Comparison of ENCODE assay signal across 15 cellular contexts in genomic region chr7:88072715-88073055, GRCh38.
A peak's percentile ranks its signal among the peaks of the same experiment; 100 is the strongest.
DNase-seq lines count a peak whose midpoint lies in the region; ATAC-seq and TF ChIP-seq lines count a peak whose summit lies in the region.
"Had no signal": no experiment of that assay in that cellular context is flagged by ENCODE, and none has a peak within 500 bp of the region (broad histone marks: within the 10 kb centered on the region; RNA-seq: fewer than 3 reads in every experiment).

No MANE protein-coding gene starts in this region.

- H3K9ac ChIP-seq in endodermal cell (ENCODE audit: extremely low read depth, low read length, poor library complexity, severe bottlenecking): no peak overlapping the region

- in situ Hi-C loops in G401 (cut with HindIII; ENCODE audit: low sequenced_read_pairs): no loop called here

- H3K27me3 ChIP-seq in ACC112 (ENCODE audit: insufficient read depth, low read length) (no peaks in the 10 kb centered on the region), GM23338 (ENCODE audit: insufficient read depth) (no peaks in the 10 kb centered on the region), endodermal cell (ENCODE audit: control insufficient read depth, insufficient read depth, low read length, poor library complexity, severe bottlenecking) (peaks cover 10% of the 10 kb centered on the region), SJCRH30 (no peaks in the 10 kb centered on the region)
- H3K27me3 ChIP-seq: hepatocyte had no signal

- no peak overlapping the region for H3K4me3 Mint-ChIP-seq in GM23338
- H3K4me3 Mint-ChIP-seq in endodermal cell: no peak overlapping the region
- H3K4me3 Mint-ChIP-seq: activated CD4-positive, alpha-beta memory T cell treated with anti-CD3 and anti-CD28 coated beads, Interleukin-2, amount 10 ng/mL, durations not matched to agents 7 days and 5 days; CD8-positive, alpha-beta T cell had no signal

- H3K9me3 ChIP-seq in endodermal cell (ENCODE audit: control insufficient read depth, low read length) (no peaks in the 10 kb centered on the region), SJCRH30 (replicated peaks) (no peaks in the 10 kb centered on the region)

- H3K9me3 Mint-ChIP-seq in GM23338 (peaks cover 15% of the 10 kb centered on the region), endodermal cell (peaks cover 13% of the 10 kb centered on the region)
- H3K9me3 Mint-ChIP-seq: activated CD4-positive, alpha-beta memory T cell treated with anti-CD3 and anti-CD28 coated beads, Interleukin-2, amount 10 ng/mL, durations not matched to agents 7 days and 5 days; CD8-positive, alpha-beta T cell had no signal

- H2AFZ ChIP-seq in ACC112 (ENCODE audit: low read length, unreplicated experiment) (peak overlapping the region; percentile 66), GM23338 (no peak overlapping the region)
- H2AFZ ChIP-seq: hepatocyte had no signal

- H3K4me1 Mint-ChIP-seq in GM23338 (peaks cover 13% of the 10 kb centered on the region), endodermal cell (peaks cover 22% of the 10 kb centered on the region)

- peak overlapping the region; percentile 53 for H3K4me3 ChIP-seq in ACC112 (ENCODE audit: low read depth, low read length)
- H3K4me3 ChIP-seq in GM23338: no peak overlapping the region
- no peak overlapping the region for H3K4me3 ChIP-seq in endodermal cell (ENCODE audit: low read length)
- H3K4me3 ChIP-seq in SJCRH30: no peak overlapping the region
- H3K4me3 ChIP-seq: hepatocyte had no signal

- no peaks in the 10 kb centered on the region for H3K36me3 ChIP-seq in ACC112 (ENCODE audit: insufficient read depth, low read length)
- peaks cover 7% of the 10 kb centered on the region for H3K36me3 ChIP-seq in GM23338 (ENCODE audit: insufficient read depth)
- H3K36me3 ChIP-seq in endodermal cell (ENCODE audit: control insufficient read depth, insufficient read depth, low read length): no peaks in the 10 kb centered on the region
- no peaks in the 10 kb centered on the region for H3K36me3 ChIP-seq in SJCRH30

- H3K36me3 Mint-ChIP-seq in GM23338 (ENCODE audit: low read depth): peaks cover 23% of the 10 kb centered on the region
- peaks cover 8% of the 10 kb centered on the region for H3K36me3 Mint-ChIP-seq in endodermal cell (ENCODE audit: low read depth)

- H3K9me2 ChIP-seq in GM23338 (ENCODE audit: insufficient read depth): no peaks in the 10 kb centered on the region; the same call in 1 of the 2 replicates

- H3K27me3 Mint-ChIP-seq in GM23338 (ENCODE audit: insufficient read depth, low read depth, poor library complexity) (peaks cover 2% of the 10 kb centered on the region), endodermal cell (ENCODE audit: insufficient read depth) (no peaks in the 10 kb centered on the region)

- DNase-seq in GM23338 (ENCODE audit: low spot score) (no peak), endodermal cell (no peak), SJCRH30 (no peak), kidney glomerular epithelial cell (lab: John Stamatoyannopoulos, UW) (no peak), G401 (ENCODE audit: low spot score) (no peak)
- DNase-seq: ACHN; activated CD4-positive, alpha-beta memory T cell treated with anti-CD3 and anti-CD28 coated beads, Interleukin-2, amount 10 ng/mL, durations not matched to agents 7 days and 5 days; activated effector memory CD4-positive, alpha-beta T cell treated with anti-CD3 and anti-CD28 coated beads, Interleukin-2, amount 50 U/mL, for 16 hours; CD8-positive, alpha-beta T cell; dermis blood vessel endothelial cell; left cardiac atrium had no signal

- H3K4me2 ChIP-seq in GM23338: no peak overlapping the region
- H3K4me2 ChIP-seq: hepatocyte had no signal

- H3K79me2 ChIP-seq in ACC112 (ENCODE audit: control insufficient read depth, insufficient read depth, low read length, unreplicated experiment) (no peaks in the 10 kb centered on the region), GM23338 (replicated peaks; ENCODE audit: insufficient read depth) (no peaks in the 10 kb centered on the region)
- H3K79me2 ChIP-seq: hepatocyte had no signal

- ATAC-seq in GM19035 (IDR thresholded peaks at IDR 0.05; ENCODE audit: unreplicated experiment) (peak; percentile 38), GM23338 (no peak), HG03159 (IDR thresholded peaks at IDR 0.05; ENCODE audit: unreplicated experiment) (peak; percentile 33)
- ATAC-seq: CD8-positive, alpha-beta T cell; left cardiac atrium had no signal

- H3F3A ChIP-seq in GM23338 (replicated peaks; ENCODE audit: low read depth): no peaks in the 10 kb centered on the region

- no peaks in the 10 kb centered on the region for H4K20me1 ChIP-seq in GM23338 (replicated peaks; ENCODE audit: insufficient read depth)

- H3K27ac Mint-ChIP-seq in GM23338 (peak overlapping the region; percentile 87), endodermal cell (no peak overlapping the region)
- H3K27ac Mint-ChIP-seq: activated CD4-positive, alpha-beta memory T cell treated with anti-CD3 and anti-CD28 coated beads, Interleukin-2, amount 10 ng/mL, durations not matched to agents 7 days and 5 days; CD8-positive, alpha-beta T cell had no signal

- TF ChIP-seq CTCF in GM23338 (conservative IDR thresholded peaks at IDR 0.05; ENCODE audit: low read depth in 2 of 2): no peak
- TF ChIP-seq CTCF in endodermal cell (conservative IDR thresholded peaks at IDR 0.05): no peak

- WGBS in endodermal cell (ENCODE audit: insufficient coverage in 1 of 2, insufficient read length in 1 of 2), 2 experiments: no CpG with 5 or more reads among the region's 1 CpG

- no peak overlapping the region for H3K27ac ChIP-seq in ACC112 (ENCODE audit: low read depth, low read length)
- H3K27ac ChIP-seq in GM23338 (ENCODE audit: low read depth): no peak overlapping the region
- no peak overlapping the region for H3K27ac ChIP-seq in endodermal cell (ENCODE audit: low read depth, low read length)
- H3K27ac ChIP-seq in SJCRH30: no peak overlapping the region
- H3K27ac ChIP-seq: hepatocyte had no signal

- peaks cover 5% of the 10 kb centered on the region for H3K4me1 ChIP-seq in ACC112 (ENCODE audit: control insufficient read depth, insufficient read depth, low read length, unreplicated experiment)
- peaks cover 4% of the 10 kb centered on the region; the same call in 1 of the 2 replicates for H3K4me1 ChIP-seq in GM23338 (ENCODE audit: insufficient read depth)
- H3K4me1 ChIP-seq in endodermal cell (ENCODE audit: control insufficient read depth, insufficient read depth, low read length): peaks cover 3% of the 10 kb centered on the region
- H3K4me1 ChIP-seq in SJCRH30: no peaks in the 10 kb centered on the region

TF ChIP-seq in GM23338, 12 proteins besides CTCF, POLR2A, EP300 and RAD21 (continues in another document):
- no peak for TF ChIP-seq NANOG (IDR thresholded peaks at IDR 0.05; ENCODE audit: borderline replicate concordance)
- TF ChIP-seq REST (IDR thresholded peaks at IDR 0.05; ENCODE audit: unreplicated experiment): no peak
- TF ChIP-seq ZNF331 (CRISPR knock-in tag; IDR thresholded peaks at IDR 0.05; ENCODE audit: low read depth): no peak
- TF ChIP-seq EZH2 (IDR thresholded peaks at IDR 0.05; ENCODE audit: low read depth, unreplicated experiment): no peak
- TF ChIP-seq CREB1 (CRISPR knock-in tag; IDR thresholded peaks at IDR 0.05; ENCODE audit: low read depth): no peak
- TF ChIP-seq POLR2AphosphoS5 (IDR thresholded peaks at IDR 0.05; ENCODE audit: low read depth): no peak
- no peak for TF ChIP-seq JUNB (IDR thresholded peaks at IDR 0.05; ENCODE audit: unreplicated experiment)
- TF ChIP-seq STAT1 (IDR thresholded peaks at IDR 0.05; ENCODE audit: unreplicated experiment): no peak
- no peak for TF ChIP-seq EZH2phosphoT487 (IDR thresholded peaks at IDR 0.05; ENCODE audit: unreplicated experiment)
- TF ChIP-seq ETS1 (IDR thresholded peaks at IDR 0.05): no peak
